ENCODE assay signal across 13 cellular contexts in genomic region chr20:60011512-60012507, GRCh38. TPM values are rescaled to one million over a fixed set of nuclear protein-coding genes. Genes with fewer than 3 reads are reported as not detected.
A peak's percentile ranks its signal among the peaks of the same experiment; 100 is the strongest.
DNase-seq lines count a peak whose midpoint lies in the region; ATAC-seq, FAIRE-seq and TF ChIP-seq lines count a peak whose summit lies in the region.
"Had no signal": no experiment of that assay in that cellular context is flagged by ENCODE, and none has a peak within 500 bp of the region (broad histone marks: within the 10 kb centered on the region; RNA-seq: fewer than 3 reads in every experiment).

No MANE protein-coding gene starts in this region.

- peaks cover 19% of the 10 kb centered on the region for H3K4me1 Mint-ChIP-seq in activated naive CD8-positive, alpha-beta T cell treated with anti-CD3 and anti-CD28 coated beads for 36 hours
- peaks cover 38% of the 10 kb centered on the region for H3K4me1 Mint-ChIP-seq in stimulated activated effector memory CD8-positive, alpha-beta T cell treated with anti-CD3 and anti-CD28 coated beads, Interleukin-12 subunit alpha, Interleukin-12 subunit beta, amount 100 ng/mL, for 72 hours

- no peak overlapping the region for H3K4me3 Mint-ChIP-seq in activated naive CD8-positive, alpha-beta T cell treated with anti-CD3 and anti-CD28 coated beads for 36 hours
- peak overlapping the region; percentile 32 for H3K4me3 Mint-ChIP-seq in stimulated activated effector memory CD8-positive, alpha-beta T cell treated with anti-CD3 and anti-CD28 coated beads, Interleukin-12 subunit alpha, Interleukin-12 subunit beta, amount 100 ng/mL, for 72 hours

- TF ChIP-seq CTCF in D721Med (IDR thresholded peaks at IDR 0.05; ENCODE audit: insufficient read depth, missing control alignments) = no peak

- no peak for FAIRE-seq in D721Med (lab: Jason Lieb, UNC)
- FAIRE-seq: colon, G401.6, kidney, TTC549 had no signal

- no peaks in the 10 kb centered on the region for H3K36me3 Mint-ChIP-seq in activated naive CD8-positive, alpha-beta T cell treated with anti-CD3 and anti-CD28 coated beads for 36 hours
- no peaks in the 10 kb centered on the region for H3K36me3 Mint-ChIP-seq in stimulated activated effector memory CD8-positive, alpha-beta T cell treated with anti-CD3 and anti-CD28 coated beads, Interleukin-12 subunit alpha, Interleukin-12 subunit beta, amount 100 ng/mL, for 72 hours

- H3K27ac Mint-ChIP-seq in activated naive CD8-positive, alpha-beta T cell treated with anti-CD3 and anti-CD28 coated beads for 36 hours = no peak overlapping the region
- no peak overlapping the region for H3K27ac Mint-ChIP-seq in stimulated activated effector memory CD8-positive, alpha-beta T cell treated with anti-CD3 and anti-CD28 coated beads, Interleukin-12 subunit alpha, Interleukin-12 subunit beta, amount 100 ng/mL, for 72 hours

- DNase-seq in activated T-cell treated with anti-CD3 and anti-CD28 coated beads, Interleukin-2, amount 50 U/mL, for 48 hours = peak; percentile 23 to 30
- DNase-seq in activated T-cell treated with anti-CD3 and anti-CD28 coated beads, Interleukin-2, amount 50 U/mL, for 1 hour = no peak
- peak; percentile 24 for DNase-seq in NCI-H2196 treated with DMSO at 0.1 percent for 48 hours (lab: John Stamatoyannopoulos, UW; ENCODE audit: unreplicated experiment)
- DNase-seq in activated naive CD8-positive, alpha-beta T cell treated with anti-CD3 and anti-CD28 coated beads for 36 hours = peak; percentile 14
- peak; percentile 8 to 50 for DNase-seq in stimulated activated effector memory CD8-positive, alpha-beta T cell treated with anti-CD3 and anti-CD28 coated beads, Interleukin-12 subunit alpha, Interleukin-12 subunit beta, amount 100 ng/mL, for 72 hours (ENCODE audit: low spot score in 2 of 2)
- DNase-seq in D721Med (ENCODE audit: insufficient read length, low spot score) = no peak
- DNase-seq: kidney; stimulated activated naive CD4-positive, alpha-beta T cell treated with Interleukin-2 at 50 U/mL for 16 hours had no signal

- peaks cover 4% of the 10 kb centered on the region for H3K27me3 Mint-ChIP-seq in activated naive CD8-positive, alpha-beta T cell treated with anti-CD3 and anti-CD28 coated beads for 36 hours

- peak; percentile 76 for ATAC-seq in stimulated activated effector memory CD8-positive, alpha-beta T cell treated with anti-CD3 and anti-CD28 coated beads, Interleukin-12 subunit alpha, Interleukin-12 subunit beta, amount 100 ng/mL, for 72 hours
- ATAC-seq in GM21526 (IDR thresholded peaks at IDR 0.05; ENCODE audit: low FRiP score, unreplicated experiment) (no peak), HG03354 (IDR thresholded peaks at IDR 0.05; ENCODE audit: poor library complexity, severe bottlenecking, unreplicated experiment) (no peak)

- H3K9me3 Mint-ChIP-seq in activated naive CD8-positive, alpha-beta T cell treated with anti-CD3 and anti-CD28 coated beads for 36 hours = peaks cover 7% of the 10 kb centered on the region
- no peaks in the 10 kb centered on the region for H3K9me3 Mint-ChIP-seq in stimulated activated effector memory CD8-positive, alpha-beta T cell treated with anti-CD3 and anti-CD28 coated beads, Interleukin-12 subunit alpha, Interleukin-12 subunit beta, amount 100 ng/mL, for 72 hours

RNA-seq across cellular contexts. Expression of gene CDH26, which starts 53.6 kb away (rescaled TPM):
- under 1 TPM; 0.52 to 0.66 TPM for total RNA-seq in activated naive CD8-positive, alpha-beta T cell treated with anti-CD3 and anti-CD28 coated beads for 36 hours

Comparison
In these comparisons a context has a peak if more than half of its experiments do, and no peak if none do; other contexts are left out.
1. DNase-seq: peak in activated T-cell treated with anti-CD3 and anti-CD28 coated beads, Interleukin-2, amount 50 U/mL, for 48 hours (2 of 2), NCI-H2196 treated with DMSO at 0.1 percent for 48 hours (single experiment), activated naive CD8-positive, alpha-beta T cell treated with anti-CD3 and anti-CD28 coated beads for 36 hours (single experiment) and stimulated activated effector memory CD8-positive, alpha-beta T cell treated with anti-CD3 and anti-CD28 coated beads, Interleukin-12 subunit alpha, Interleukin-12 subunit beta, amount 100 ng/mL, for 72 hours (2 of 2); none in activated T-cell treated with anti-CD3 and anti-CD28 coated beads, Interleukin-2, amount 50 U/mL, for 1 hour (single experiment) and D721Med (single experiment).